Comparison of ENCODE assay signal across 9 cellular contexts in genomic region chr16:1332618-1333148, GRCh38. TPM values are rescaled to one million over a fixed set of nuclear protein-coding genes. Genes with fewer than 3 reads are reported as not detected.
A peak's percentile ranks its signal among the peaks of the same experiment; 100 is the strongest.
DNase-seq lines count a peak whose midpoint lies in the region; ATAC-seq and TF ChIP-seq lines count a peak whose summit lies in the region.
"Had no signal": no experiment of that assay in that cellular context is flagged by ENCODE, and none has a peak within 500 bp of the region (broad histone marks: within the 10 kb centered on the region; RNA-seq: fewer than 3 reads in every experiment).

No MANE protein-coding gene starts in this region.

- peaks cover 17% of the 10 kb centered on the region for H3K4me1 Mint-ChIP-seq in central memory CD8-positive, alpha-beta T cell

- H3K4me2 ChIP-seq in osteoblast (ENCODE audit: insufficient read depth, low read length), result no peak overlapping the region

- H3K9me3 Mint-ChIP-seq in central memory CD8-positive, alpha-beta T cell, result no peaks in the 10 kb centered on the region

- TF ChIP-seq CTCF in left ventricle myocardium inferior (IDR thresholded peaks at IDR 0.05; ENCODE audit: borderline replicate concordance), result no peak
- no peak for TF ChIP-seq CTCF in upper lobe of right lung (IDR thresholded peaks at IDR 0.05)
- no peak for TF ChIP-seq CTCF in osteoblast (IDR thresholded peaks at IDR 0.05; ENCODE audit: extremely low read depth, low read depth, low read length)

- DNase-seq in left ventricle myocardium inferior (no peak), left ventricle myocardium superior (no peak), upper lobe of right lung (no peak), osteoblast (ENCODE audit: insufficient read length, low spot score, missing footprints) (no peak), HK-2 (ENCODE audit: unreplicated experiment) (no peak)
- no peak for DNase-seq in central memory CD8-positive, alpha-beta T cell (ENCODE audit: low spot score in 2 of 2)

- peaks cover 38% of the 10 kb centered on the region for H3K4me1 ChIP-seq in left ventricle myocardium inferior
- H3K4me1 ChIP-seq in mononuclear cell (ENCODE audit: insufficient read depth, low read length), result peaks cover 39% of the 10 kb centered on the region
- peaks cover 32% of the 10 kb centered on the region for H3K4me1 ChIP-seq in upper lobe of right lung
- no peaks in the 10 kb centered on the region for H3K4me1 ChIP-seq in osteoblast (ENCODE audit: insufficient read depth, low read length)

- H3K4me3 ChIP-seq in left ventricle myocardium inferior (peak overlapping the region; percentile 68), mononuclear cell (ENCODE audit: low read length) (peak overlapping the region; percentile 13), upper lobe of right lung (peak overlapping the region; percentile 36), osteoblast (ENCODE audit: insufficient read depth, low read length) (no peak overlapping the region)

- no peaks in the 10 kb centered on the region for H3K79me2 ChIP-seq in osteoblast (ENCODE audit: insufficient read depth, low read length)

- no peak for ATAC-seq in left ventricle myocardium superior
- ATAC-seq in central memory CD8-positive, alpha-beta T cell (replicated peaks; ENCODE audit: extremely low read depth, poor library complexity, severe bottlenecking), result no peak
- ATAC-seq in upper lobe of right lung, result no peak
- no peak for ATAC-seq in HG02885 (IDR thresholded peaks at IDR 0.05; ENCODE audit: poor library complexity, unreplicated experiment)

- intact Hi-C loops in left ventricle myocardium inferior (cut with micrococcal nuclease) (no loop called here), left ventricle myocardium superior (cut with micrococcal nuclease) (no loop called here), upper lobe of right lung (cut with DNase I) (no loop called here)

- H3K27me3 ChIP-seq in left ventricle myocardium inferior (ENCODE audit: low read depth) (peaks cover 57% of the 10 kb centered on the region), mononuclear cell (ENCODE audit: insufficient read depth, low read length) (peaks cover 30% of the 10 kb centered on the region), upper lobe of right lung (peaks cover 55% of the 10 kb centered on the region), osteoblast (ENCODE audit: insufficient read depth, low read length) (peaks cover 52% of the 10 kb centered on the region)

- H3K36me3 ChIP-seq in left ventricle myocardium inferior, result no peaks in the 10 kb centered on the region
- H3K36me3 ChIP-seq in upper lobe of right lung, result no peaks in the 10 kb centered on the region
- no peaks in the 10 kb centered on the region for H3K36me3 ChIP-seq in osteoblast (ENCODE audit: insufficient read depth, low read length)
- H3K36me3 ChIP-seq: cardiac muscle cell had no signal

- peak overlapping the region; percentile 82 for H3K27ac Mint-ChIP-seq in central memory CD8-positive, alpha-beta T cell (ENCODE audit: low read depth)

- H4K20me1 ChIP-seq in osteoblast (ENCODE audit: insufficient read depth, low read length), result no peaks in the 10 kb centered on the region

- no peak overlapping the region for H2AFZ ChIP-seq in osteoblast (ENCODE audit: low read length)

- peak overlapping the region; percentile 81 for H3K4me3 Mint-ChIP-seq in central memory CD8-positive, alpha-beta T cell

- H3K27me3 Mint-ChIP-seq in central memory CD8-positive, alpha-beta T cell, result peaks cover 8% of the 10 kb centered on the region

- H3K9me3 ChIP-seq in left ventricle myocardium inferior (replicated peaks) (peaks cover 4% of the 10 kb centered on the region), mononuclear cell (ENCODE audit: low read depth, low read length) (no peaks in the 10 kb centered on the region), upper lobe of right lung (no peaks in the 10 kb centered on the region), osteoblast (ENCODE audit: low read depth, low read length) (peaks cover 4% of the 10 kb centered on the region)

- H3K27ac ChIP-seq in left ventricle myocardium inferior (replicated peaks) (peak overlapping the region; percentile 84), upper lobe of right lung (peak overlapping the region; percentile 58), osteoblast (ENCODE audit: low read depth, low read length) (no peak overlapping the region)
- H3K27ac ChIP-seq: cardiac muscle cell had no signal

- peaks cover 13% of the 10 kb centered on the region for H3K36me3 Mint-ChIP-seq in central memory CD8-positive, alpha-beta T cell (ENCODE audit: insufficient read depth)

RNA-seq across cellular contexts. Expression of gene BAIAP3, which starts 0.8 kb away (rescaled TPM):
- total RNA-seq in left ventricle myocardium inferior (3.9 TPM), left ventricle myocardium superior (5.2 TPM), mononuclear cell (2.3 TPM), upper lobe of right lung (3.0 TPM), osteoblast (under 0.01 and 0.29 TPM in 2 replicates)

RNA-seq across cellular contexts. Expression of gene TSR3, which starts 19.0 kb away (rescaled TPM):
- total RNA-seq in left ventricle myocardium inferior (54.9 TPM), left ventricle myocardium superior (55.9 TPM), mononuclear cell (21.3 TPM), upper lobe of right lung (43.8 TPM), osteoblast (53.6 and 57.8 TPM in 2 replicates)

RNA-seq across cellular contexts. Expression of gene GNPTG, which starts 19.0 kb away (rescaled TPM):
- total RNA-seq in left ventricle myocardium inferior (31.8 TPM), left ventricle myocardium superior (37.6 TPM), mononuclear cell (29.8 TPM), upper lobe of right lung (82.9 TPM), osteoblast (67.8 and 69.1 TPM in 2 replicates)

RNA-seq across cellular contexts. Expression of gene UBE2I, which starts 23.2 kb away (rescaled TPM):
- 86.2 TPM for total RNA-seq in left ventricle myocardium inferior
- total RNA-seq in left ventricle myocardium superior, result 93.8 TPM
- total RNA-seq in mononuclear cell, result 108 TPM
- 95.6 TPM for total RNA-seq in upper lobe of right lung
- 37.1 and 49.2 TPM in 2 replicates for total RNA-seq in osteoblast
